Comparison of ENCODE assay signal across 22 cellular contexts in genomic region chr2:86237172-86237571, GRCh38.
DNase-seq lines count a peak whose midpoint lies in the region; ATAC-seq and TF ChIP-seq lines count a peak whose summit lies in the region.
"Had no signal": no experiment of that assay in that cellular context is flagged by ENCODE, and none has a peak within 500 bp of the region (broad histone marks: within the 10 kb centered on the region; RNA-seq: fewer than 3 reads in every experiment).

No MANE protein-coding gene starts in this region.

- H4K20me1 ChIP-seq in OCI-LY3 (ENCODE audit: insufficient read depth, low read length): no peaks in the 10 kb centered on the region

- H3K4me3 Mint-ChIP-seq in nephron progenitor cell: no peak overlapping the region
- H3K4me3 Mint-ChIP-seq: CD4-positive, alpha-beta T cell; GM23338; T-helper 1 cell treated with Interleukin-12 subunit alpha and Interleukin-12 subunit beta and Interleukin-4 antibody, amounts not matched to agents 30 μg/mL and 1 μg/mL, for 36 hours had no signal

- H2AFZ ChIP-seq in OCI-LY3 (ENCODE audit: low read depth, low read length): no peak overlapping the region
- H2AFZ ChIP-seq: GM23338 had no signal

- peak; percentile 35 for ATAC-seq in GM18868 (IDR thresholded peaks at IDR 0.05; ENCODE audit: unreplicated experiment)
- ATAC-seq in HG02852 (IDR thresholded peaks at IDR 0.05; ENCODE audit: unreplicated experiment): peak; percentile 44
- no peak for ATAC-seq in HG03442 (IDR thresholded peaks at IDR 0.05; ENCODE audit: unreplicated experiment)
- ATAC-seq in HG03139 (IDR thresholded peaks at IDR 0.05; ENCODE audit: unreplicated experiment): no peak
- ATAC-seq: GM23338 had no signal

- no peak overlapping the region for H3K27ac ChIP-seq in OCI-LY3 (ENCODE audit: low read length)
- H3K27ac ChIP-seq in WERI-Rb-1: no peak overlapping the region
- H3K27ac ChIP-seq: BLaER1 had no signal

- H3K4me2 ChIP-seq in OCI-LY3 (ENCODE audit: low read length): peak overlapping the region; percentile 7; the same call in 1 of the 2 replicates
- H3K4me2 ChIP-seq: GM23338 had no signal

- H3K36me3 ChIP-seq in OCI-LY3 (replicated peaks; ENCODE audit: low read depth, low read length) (no peaks in the 10 kb centered on the region), WERI-Rb-1 (no peaks in the 10 kb centered on the region)
- H3K36me3 ChIP-seq: BLaER1, HAP-1 had no signal

- no peak overlapping the region for H3K9ac ChIP-seq in OCI-LY3 (ENCODE audit: low read length)
- H3K9ac ChIP-seq: BLaER1 had no signal

- H3K27ac Mint-ChIP-seq in nephron progenitor cell: peak overlapping the region; percentile 22
- H3K27ac Mint-ChIP-seq: CD4-positive, alpha-beta T cell; GM23338; T-helper 1 cell treated with Interleukin-12 subunit alpha and Interleukin-12 subunit beta and Interleukin-4 antibody, amounts not matched to agents 30 μg/mL and 1 μg/mL, for 36 hours had no signal

- no peaks in the 10 kb centered on the region for H3K79me2 ChIP-seq in OCI-LY3 (ENCODE audit: low read length)

- DNase-seq in nephron progenitor cell (no peak), WERI-Rb-1 (no peak), NCI-H2029 (lab: John Stamatoyannopoulos, UW) (no peak)
- DNase-seq: CD4-positive, alpha-beta T cell; COR-L47; DMS 273 treated with DMSO at 0.1 percent for 48 hours; DND-41; NCI-H1105; NCI-H1694; NCI-H446; NCI-H526; Right ventricle myocardium superior had no signal

- peaks cover 7% of the 10 kb centered on the region for H3K27me3 Mint-ChIP-seq in nephron progenitor cell (ENCODE audit: low read depth, poor library complexity)
- H3K27me3 Mint-ChIP-seq: CD4-positive, alpha-beta T cell had no signal

- H3K4me3 ChIP-seq in OCI-LY3 (ENCODE audit: low read length) (no peak overlapping the region), WERI-Rb-1 (ENCODE audit: low read depth, low read length) (no peak overlapping the region)
- H3K4me3 ChIP-seq: BLaER1, GM23338, HAP-1 had no signal

- no peaks in the 10 kb centered on the region for H3K9me3 ChIP-seq in OCI-LY3 (ENCODE audit: insufficient read depth, low read length)
- no peaks in the 10 kb centered on the region for H3K9me3 ChIP-seq in WERI-Rb-1 (ENCODE audit: severe bottlenecking)
- H3K9me3 ChIP-seq: BLaER1, HAP-1 had no signal

- H3K27me3 ChIP-seq in OCI-LY3 (ENCODE audit: low read depth, low read length): no peaks in the 10 kb centered on the region
- no peaks in the 10 kb centered on the region for H3K27me3 ChIP-seq in WERI-Rb-1 (ENCODE audit: insufficient read depth, low read depth, severe bottlenecking)

- H3K4me1 ChIP-seq in OCI-LY3 (ENCODE audit: low read length): peaks cover 56% of the 10 kb centered on the region
- H3K4me1 ChIP-seq: HAP-1 had no signal

- TF ChIP-seq CTCF in OCI-LY3 (IDR thresholded peaks at IDR 0.05; ENCODE audit: low read depth, low read length) (no peak), nephron progenitor cell (IDR thresholded peaks at IDR 0.05) (no peak), WERI-Rb-1 (IDR thresholded peaks at IDR 0.05; ENCODE audit: low read depth, low read length) (no peak)

- no peaks in the 10 kb centered on the region for H3K9me3 Mint-ChIP-seq in nephron progenitor cell
- H3K9me3 Mint-ChIP-seq: CD4-positive, alpha-beta T cell; GM23338; IgD-negative memory B cell; T-helper 1 cell treated with Interleukin-12 subunit alpha and Interleukin-12 subunit beta and Interleukin-4 antibody, amounts not matched to agents 30 μg/mL and 1 μg/mL, for 36 hours had no signal

- H3K36me3 Mint-ChIP-seq in nephron progenitor cell (ENCODE audit: low read depth): no peaks in the 10 kb centered on the region
- H3K36me3 Mint-ChIP-seq: IgD-negative memory B cell had no signal

- peaks cover 29% of the 10 kb centered on the region for H3K4me1 Mint-ChIP-seq in nephron progenitor cell

Comparison
In these comparisons a context has a peak if more than half of its experiments do, and no peak if none do; other contexts are left out.
1. ATAC-seq: peak in GM18868 (single experiment) and HG02852 (single experiment); none in HG03442 (single experiment) and HG03139 (single experiment).